In the genomic region with DNA sequence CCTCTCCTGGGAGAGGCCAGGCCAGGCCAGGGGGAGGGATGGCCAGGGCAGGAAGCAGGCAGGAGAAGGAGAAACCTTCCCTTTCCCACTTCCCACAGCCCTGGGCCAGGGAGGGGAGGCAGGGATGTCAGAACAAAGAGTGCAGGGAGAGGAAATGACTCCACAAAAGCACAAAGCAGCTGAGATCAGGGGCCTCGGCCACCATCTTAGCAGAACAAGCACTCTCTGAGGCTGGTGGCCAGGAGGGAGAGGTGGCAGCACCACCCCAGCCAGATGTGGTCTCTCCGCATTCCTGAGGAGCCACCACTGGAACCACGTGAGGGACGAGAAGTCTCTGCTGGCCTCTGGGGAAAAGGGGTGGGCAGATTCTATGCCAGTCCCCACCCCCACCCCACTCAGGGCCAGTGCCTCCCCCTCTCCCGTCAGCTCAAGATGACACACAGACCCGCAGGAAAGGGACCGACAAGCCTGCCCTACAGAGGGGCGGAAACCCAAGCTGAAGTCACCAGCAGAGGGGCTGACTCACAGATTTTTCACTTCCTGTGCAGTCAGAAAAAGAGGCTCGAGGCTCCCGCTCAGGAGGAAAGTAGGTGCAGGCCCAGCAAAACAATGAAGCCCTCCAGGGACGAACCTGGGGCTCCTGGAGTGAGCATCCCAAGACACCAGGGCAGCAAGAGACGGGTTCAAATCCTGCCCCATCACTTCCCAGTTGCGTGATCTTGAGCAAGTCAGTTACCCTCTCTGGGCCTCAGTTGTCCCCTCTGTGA, we compare ENCODE assay signal across 8 cellular contexts. TPM values are rescaled to one million over a fixed set of nuclear protein-coding genes. Genes with fewer than 3 reads are reported as not detected.
A peak's percentile ranks its signal among the peaks of the same experiment; 100 is the strongest.
DNase-seq lines count a peak whose midpoint lies in the region; ATAC-seq, FAIRE-seq and TF ChIP-seq lines count a peak whose summit lies in the region.

No MANE protein-coding gene starts in this region.

- TF ChIP-seq EP300 in gastroesophageal sphincter (IDR thresholded peaks at IDR 0.05) = no peak

- DNase-seq in GM12892 (ENCODE audit: insufficient read length) (peak; percentile 95), Peyer's patch (peak in 2 of 3 donors; percentile 82 to 89), NCI-H524 (lab: John Stamatoyannopoulos, UW) (no peak), NCI-H2196 (lab: John Stamatoyannopoulos, UW; ENCODE audit: unreplicated experiment) (no peak)
- peak; percentile 83 for DNase-seq in activated T-helper 1 cell treated with anti-CD3 and anti-CD28 coated beads, Interleukin-12 subunit alpha, Interleukin-12 subunit beta, Interleukin-2, Interleukin-4 antibody, amounts not matched to agents 30 ng/mL and 10 ng/mL and 1 ng/mL, durations not matched to agents 14 hours and 24 hours and 36 hours (ENCODE audit: low spot score)

- peaks cover 70% of the 10 kb centered on the region for H3K4me1 Mint-ChIP-seq in activated T-helper 1 cell treated with anti-CD3 and anti-CD28 coated beads, Interleukin-12 subunit alpha, Interleukin-12 subunit beta, Interleukin-2, Interleukin-4 antibody, amounts not matched to agents 30 ng/mL and 10 ng/mL and 1 ng/mL, durations not matched to agents 14 hours and 24 hours and 36 hours (ENCODE audit: low read depth)

- 33 to 84% methylated on average over 2 to 4 of the region's 13 CpGs for WGBS in gastroesophageal sphincter (ENCODE audit: low coverage in 1 of 2), 2 donors

- peak; percentile 76 for TF ChIP-seq POLR2A in GM12892 (IDR thresholded peaks at IDR 0.05; ENCODE audit: low read depth, low read length)
- no peak for TF ChIP-seq POLR2A in Peyer's patch (IDR thresholded peaks at IDR 0.05)
- no peak for TF ChIP-seq POLR2A in gastroesophageal sphincter (IDR thresholded peaks at IDR 0.05)

- no peaks in the 10 kb centered on the region for H3K36me3 ChIP-seq in Peyer's patch
- no peaks in the 10 kb centered on the region for H3K36me3 ChIP-seq in gastroesophageal sphincter

- no peaks in the 10 kb centered on the region for H3K9me3 Mint-ChIP-seq in activated T-helper 1 cell treated with anti-CD3 and anti-CD28 coated beads, Interleukin-12 subunit alpha, Interleukin-12 subunit beta, Interleukin-2, Interleukin-4 antibody, amounts not matched to agents 30 ng/mL and 10 ng/mL and 1 ng/mL, durations not matched to agents 14 hours and 24 hours and 36 hours

- TF ChIP-seq CTCF in Peyer's patch (IDR thresholded peaks at IDR 0.05) = peak in 1 of 6 experiments; percentile 9
- TF ChIP-seq CTCF in gastroesophageal sphincter (IDR thresholded peaks at IDR 0.05) = no peak

- FAIRE-seq in GM12892 (lab: Jason Lieb, UNC) = peak; percentile 92

- H3K27me3 Mint-ChIP-seq in activated T-helper 1 cell treated with anti-CD3 and anti-CD28 coated beads, Interleukin-12 subunit alpha, Interleukin-12 subunit beta, Interleukin-2, Interleukin-4 antibody, amounts not matched to agents 30 ng/mL and 10 ng/mL and 1 ng/mL, durations not matched to agents 14 hours and 24 hours and 36 hours (ENCODE audit: insufficient read depth) = peaks cover 1% of the 10 kb centered on the region

- H3K4me1 ChIP-seq in Peyer's patch (peaks cover 0 to 51% (median 23%) of the 10 kb centered on the region in 4 donors), gastroesophageal sphincter (peaks cover 6 to 80% (median 46%) of the 10 kb centered on the region in 3 donors)

- ATAC-seq in HG02884 (IDR thresholded peaks at IDR 0.05; ENCODE audit: unreplicated experiment) (peak; percentile 62), gastroesophageal sphincter (peak; percentile 40)

- intact Hi-C loops in activated T-helper 1 cell treated with anti-CD3 and anti-CD28 coated beads, Interleukin-12 subunit alpha, Interleukin-12 subunit beta, Interleukin-2, Interleukin-4 antibody, amounts not matched to agents 30 ng/mL and 10 ng/mL and 1 ng/mL, durations not matched to agents 14 hours and 24 hours and 36 hours (cut with micrococcal nuclease) = loop anchor here (1.0 to 2.0 kb wide), 7 partner anchors 14 to 279 kb away; partner anchors contain the start of genes ALDH4A1 and IFFO2

- no peaks in the 10 kb centered on the region for H3K9me3 ChIP-seq in Peyer's patch
- no peaks in the 10 kb centered on the region for H3K9me3 ChIP-seq in gastroesophageal sphincter

- H3K36me3 Mint-ChIP-seq in activated T-helper 1 cell treated with anti-CD3 and anti-CD28 coated beads, Interleukin-12 subunit alpha, Interleukin-12 subunit beta, Interleukin-2, Interleukin-4 antibody, amounts not matched to agents 30 ng/mL and 10 ng/mL and 1 ng/mL, durations not matched to agents 14 hours and 24 hours and 36 hours (ENCODE audit: low read depth) = peaks cover 9% of the 10 kb centered on the region

- H3K27me3 ChIP-seq in Peyer's patch (no peaks in the 10 kb centered on the region), gastroesophageal sphincter (no peaks in the 10 kb centered on the region)

- peak overlapping the region; percentile 65 to 87 (median 86) for H3K27ac ChIP-seq in Peyer's patch
- H3K27ac ChIP-seq in gastroesophageal sphincter = peak overlapping the region in 3 of 4 donors; percentile 64 to 77 (median 70)
- H3K27ac ChIP-seq in skin epidermis = peak overlapping the region; percentile 49 to 99 (median 88)

- H3K4me3 ChIP-seq in Peyer's patch (peak overlapping the region; percentile 9 to 31 (median 26)), gastroesophageal sphincter (peak overlapping the region in 1 of 2 donors; percentile 8), skin epidermis (peak overlapping the region in 5 of 7 experiments; percentile 5 to 15 (median 13))

- H3K27ac Mint-ChIP-seq in activated T-helper 1 cell treated with anti-CD3 and anti-CD28 coated beads, Interleukin-12 subunit alpha, Interleukin-12 subunit beta, Interleukin-2, Interleukin-4 antibody, amounts not matched to agents 30 ng/mL and 10 ng/mL and 1 ng/mL, durations not matched to agents 14 hours and 24 hours and 36 hours = peak overlapping the region; percentile 98

- H3K4me3 Mint-ChIP-seq in activated T-helper 1 cell treated with anti-CD3 and anti-CD28 coated beads, Interleukin-12 subunit alpha, Interleukin-12 subunit beta, Interleukin-2, Interleukin-4 antibody, amounts not matched to agents 30 ng/mL and 10 ng/mL and 1 ng/mL, durations not matched to agents 14 hours and 24 hours and 36 hours = peak overlapping the region; percentile 82

RNA-seq across cellular contexts. Expression of gene ALDH4A1, which starts 24.1 kb away (rescaled TPM):
- 2.8 TPM for polyA plus RNA-seq in GM12892 (2012; ENCODE audit: missing spikeins)
- total RNA-seq in Peyer's patch (1 to 10 TPM; 2.8 to 5.8 (median 4.1) TPM), gastroesophageal sphincter (10 to 100 TPM; 19.9 to 24.8 (median 22.5) TPM)
- total RNA-seq in activated T-helper 1 cell treated with anti-CD3 and anti-CD28 coated beads, Interleukin-12 subunit alpha, Interleukin-12 subunit beta, Interleukin-2, Interleukin-4 antibody, amounts not matched to agents 30 ng/mL and 10 ng/mL and 1 ng/mL, durations not matched to agents 14 hours and 24 hours and 36 hours = 3.9 and 4.4 TPM in 2 replicates

RNA-seq across cellular contexts. Expression of gene IFFO2, which starts 30.0 kb away (rescaled TPM):
- 5.6 TPM for polyA plus RNA-seq in GM12892 (2012; ENCODE audit: missing spikeins)
- 10 to 100 TPM in 1 of 4 donors, 1 to 10 TPM in 3; 1.9 to 14.9 (median 3.8) TPM for total RNA-seq in Peyer's patch
- 31.8 and 32.6 TPM in 2 replicates for total RNA-seq in activated T-helper 1 cell treated with anti-CD3 and anti-CD28 coated beads, Interleukin-12 subunit alpha, Interleukin-12 subunit beta, Interleukin-2, Interleukin-4 antibody, amounts not matched to agents 30 ng/mL and 10 ng/mL and 1 ng/mL, durations not matched to agents 14 hours and 24 hours and 36 hours
- 10 to 100 TPM in 3 of 4 donors, 1 to 10 TPM in 1; 9.3 to 18.4 (median 12.7) TPM for total RNA-seq in gastroesophageal sphincter

Comparison
In these comparisons a context has a peak if more than half of its experiments do, and no peak if none do; other contexts are left out.
1. DNase-seq: peak in GM12892 (single experiment), Peyer's patch (2 of 3) and activated T-helper 1 cell treated with anti-CD3 and anti-CD28 coated beads, Interleukin-12 subunit alpha, Interleukin-12 subunit beta, Interleukin-2, Interleukin-4 antibody, amounts not matched to agents 30 ng/mL and 10 ng/mL and 1 ng/mL, durations not matched to agents 14 hours and 24 hours and 36 hours (single experiment); none in NCI-H524 (0 of 2) and NCI-H2196 (single experiment).
2. Peak in every context shown above with its lines, with median percentiles within 50 percentile points of each other: H3K27ac ChIP-seq.